Comparison of ENCODE assay signal across 8 cellular contexts in genomic region chr10:69639291-69640195, GRCh38. TPM values are rescaled to one million over a fixed set of nuclear protein-coding genes. Genes with fewer than 3 reads are reported as not detected.
A peak's percentile ranks its signal among the peaks of the same experiment; 100 is the strongest.
DNase-seq lines count a peak whose midpoint lies in the region; ATAC-seq and TF ChIP-seq lines count a peak whose summit lies in the region.

No MANE protein-coding gene starts in this region.

- no peak overlapping the region for H3K27ac ChIP-seq in CD4-positive, CD25-positive, alpha-beta regulatory T cell (ENCODE audit: insufficient read depth, low read length, poor library complexity, severe bottlenecking)
- H3K27ac ChIP-seq in SJCRH30: no peak overlapping the region
- H3K27ac ChIP-seq in gastroesophageal sphincter: no peak overlapping the region
- H3K27ac ChIP-seq in thyroid gland: no peak overlapping the region

- H3K36me3 ChIP-seq in CD4-positive, CD25-positive, alpha-beta regulatory T cell (ENCODE audit: control insufficient read depth, insufficient read depth, low read length): no peaks in the 10 kb centered on the region
- H3K36me3 ChIP-seq in SJCRH30: no peaks in the 10 kb centered on the region
- H3K36me3 ChIP-seq in gastroesophageal sphincter: no peaks in the 10 kb centered on the region
- H3K36me3 ChIP-seq in thyroid gland: no peaks in the 10 kb centered on the region

- DNase-seq in CD4-positive, CD25-positive, alpha-beta regulatory T cell: peak; percentile 57 to 79 (median 70)
- DNase-seq in HEK293T (ENCODE audit: extremely low spot score) (peak; percentile 70), SJCRH30 (peak; percentile 38 to 81), osteocyte (ENCODE audit: extremely low spot score, unreplicated experiment) (no peak), thyroid gland (peak; percentile 60 to 69), amniotic stem cell (lab: John Stamatoyannopoulos, UW) (no peak)
- DNase-seq in activated effector memory CD4-positive, alpha-beta T cell treated with anti-CD3 and anti-CD28 coated beads, Interleukin-2, amount 50 U/mL, for 16 hours: peak; percentile 87

- no peaks in the 10 kb centered on the region for H3K9me3 Mint-ChIP-seq in CD4-positive, CD25-positive, alpha-beta regulatory T cell
- no peaks in the 10 kb centered on the region for H3K9me3 Mint-ChIP-seq in osteocyte (ENCODE audit: unreplicated experiment)

- no peak for TF ChIP-seq EP300 in gastroesophageal sphincter (IDR thresholded peaks at IDR 0.05)

- H3K4me1 Mint-ChIP-seq in CD4-positive, CD25-positive, alpha-beta regulatory T cell: peaks cover 0 to 2% (median 0%) of the 10 kb centered on the region in 4 donors
- peaks cover 30% of the 10 kb centered on the region for H3K4me1 Mint-ChIP-seq in osteocyte (ENCODE audit: unreplicated experiment)

- TF ChIP-seq CTCF in gastroesophageal sphincter (IDR thresholded peaks at IDR 0.05) (peak in 3 of 4 experiments; percentile 72 to 90 (median 78)), osteocyte (IDR thresholded peaks at IDR 0.05) (peak; percentile 93), thyroid gland (IDR thresholded peaks at IDR 0.05) (peak; percentile 19 to 84 (median 76))

- peak overlapping the region in 1 of 4 donors; percentile 55 for H3K4me3 Mint-ChIP-seq in CD4-positive, CD25-positive, alpha-beta regulatory T cell
- H3K4me3 Mint-ChIP-seq in osteocyte (ENCODE audit: unreplicated experiment): no peak overlapping the region

- WGBS in gastroesophageal sphincter (ENCODE audit: low coverage in 1 of 2), 2 donors: 33 to 52% methylated on average over 7 to 8 of the region's 11 CpGs
- WGBS in thyroid gland, 2 donors: 50 to 53% methylated on average over 9 to 11 of the region's 11 CpGs

- peak in 1 of 2 donors; percentile 50 for ATAC-seq in CD4-positive, CD25-positive, alpha-beta regulatory T cell (ENCODE audit: low read depth in 2 of 2)
- ATAC-seq in gastroesophageal sphincter: peak; percentile 29

- H3K27me3 Mint-ChIP-seq in CD4-positive, CD25-positive, alpha-beta regulatory T cell: peaks cover 5% of the 10 kb centered on the region
- peaks cover 3% of the 10 kb centered on the region for H3K27me3 Mint-ChIP-seq in osteocyte (ENCODE audit: unreplicated experiment)

- CTCF ChIA-PET in HEK293T (lab: Yijun Ruan, JAX): interaction anchor here (1.3 to 4.9 kb wide), 3 partner anchors 21 to 124 kb away, joined by 3 to 57 read pairs (median 15); no protein-coding TSS in a partner anchor

- H3K27me3 ChIP-seq in CD4-positive, CD25-positive, alpha-beta regulatory T cell (ENCODE audit: control insufficient read depth, insufficient read depth, low read length): no peaks in the 10 kb centered on the region
- H3K27me3 ChIP-seq in SJCRH30: no peaks in the 10 kb centered on the region
- peaks cover 22% of the 10 kb centered on the region for H3K27me3 ChIP-seq in gastroesophageal sphincter
- H3K27me3 ChIP-seq in thyroid gland: no peaks in the 10 kb centered on the region

- no peak for TF ChIP-seq POLR2A in gastroesophageal sphincter (IDR thresholded peaks at IDR 0.05)
- no peak for TF ChIP-seq POLR2A in thyroid gland (IDR thresholded peaks at IDR 0.05)

- no peak overlapping the region for H3K4me3 ChIP-seq in CD4-positive, CD25-positive, alpha-beta regulatory T cell (ENCODE audit: low read depth, low read length)
- H3K4me3 ChIP-seq in SJCRH30 (no peak overlapping the region), gastroesophageal sphincter (no peak overlapping the region), thyroid gland (replicated peaks in 1 of 3) (no peak overlapping the region)

- peaks cover 2% of the 10 kb centered on the region for H3K36me3 Mint-ChIP-seq in CD4-positive, CD25-positive, alpha-beta regulatory T cell
- no peaks in the 10 kb centered on the region for H3K36me3 Mint-ChIP-seq in osteocyte (ENCODE audit: unreplicated experiment)

- intact Hi-C loops in thyroid gland (cut with DNase I): loop anchor here (5.0 to 10.0 kb wide), 4 partner anchors 122 to 275 kb away; no protein-coding TSS in a partner anchor

- POLR2A ChIA-PET in HEK293T (lab: Yijun Ruan, JAX): no interaction called here

- H3K27ac Mint-ChIP-seq in CD4-positive, CD25-positive, alpha-beta regulatory T cell: no peak overlapping the region
- peak overlapping the region; percentile 79 for H3K27ac Mint-ChIP-seq in osteocyte (ENCODE audit: unreplicated experiment)

- no peaks in the 10 kb centered on the region for H3K4me1 ChIP-seq in CD4-positive, CD25-positive, alpha-beta regulatory T cell (ENCODE audit: control insufficient read depth, insufficient read depth, low read length, poor library complexity, severe bottlenecking)
- H3K4me1 ChIP-seq in SJCRH30 (no peaks in the 10 kb centered on the region), gastroesophageal sphincter (no peaks in the 10 kb centered on the region), thyroid gland (no peaks in the 10 kb centered on the region)

- no peaks in the 10 kb centered on the region for H3K9me3 ChIP-seq in CD4-positive, CD25-positive, alpha-beta regulatory T cell (ENCODE audit: control insufficient read depth in 2 of 2, low read length in 2 of 2)
- H3K9me3 ChIP-seq in SJCRH30 (replicated peaks) (no peaks in the 10 kb centered on the region), gastroesophageal sphincter (no peaks in the 10 kb centered on the region), thyroid gland (no peaks in the 10 kb centered on the region)

TF ChIP-seq in HEK293T, 16 proteins besides CTCF, POLR2A, EP300 and RAD21:
- no peak for TF ChIP-seq BHLHE40 (IDR thresholded peaks at IDR 0.05; ENCODE audit: borderline replicate concordance)

RNA-seq across cellular contexts. Expression of gene FAM241B, which starts 9.5 kb away (rescaled TPM):
- total RNA-seq in CD4-positive, CD25-positive, alpha-beta regulatory T cell: 9.7 TPM
- polyA plus RNA-seq in CD4-positive, CD25-positive, alpha-beta regulatory T cell: 10 to 100 TPM; 14.8 to 21.2 (median 17.7) TPM
- 0.86 and 1.2 TPM in 2 replicates for total RNA-seq in SJCRH30 (2014; rRNA removed; shearing (Covaris generic))
- total RNA-seq in gastroesophageal sphincter (1 to 10 TPM in 3 of 4 donors, under 1 TPM in 1; 0.81 to 7.9 (median 5.9) TPM), osteocyte (3.4 TPM in 2 replicates), thyroid gland (1 to 10 TPM; 2.1 to 7.2 (median 4.6) TPM)

Comparison
In these comparisons a context has a peak if more than half of its experiments do, and no peak if none do; other contexts are left out.
1. DNase-seq: peak in CD4-positive, CD25-positive, alpha-beta regulatory T cell (3 of 3), HEK293T (single experiment), SJCRH30 (2 of 2), activated effector memory CD4-positive, alpha-beta T cell treated with anti-CD3 and anti-CD28 coated beads, Interleukin-2, amount 50 U/mL, for 16 hours (single experiment) and thyroid gland (2 of 2); none in osteocyte (single experiment) and amniotic stem cell (single experiment).
2. Peak in every context shown above with its lines, with median percentiles within 50 percentile points of each other: CTCF ChIP-seq.